In the genomic region with DNA sequence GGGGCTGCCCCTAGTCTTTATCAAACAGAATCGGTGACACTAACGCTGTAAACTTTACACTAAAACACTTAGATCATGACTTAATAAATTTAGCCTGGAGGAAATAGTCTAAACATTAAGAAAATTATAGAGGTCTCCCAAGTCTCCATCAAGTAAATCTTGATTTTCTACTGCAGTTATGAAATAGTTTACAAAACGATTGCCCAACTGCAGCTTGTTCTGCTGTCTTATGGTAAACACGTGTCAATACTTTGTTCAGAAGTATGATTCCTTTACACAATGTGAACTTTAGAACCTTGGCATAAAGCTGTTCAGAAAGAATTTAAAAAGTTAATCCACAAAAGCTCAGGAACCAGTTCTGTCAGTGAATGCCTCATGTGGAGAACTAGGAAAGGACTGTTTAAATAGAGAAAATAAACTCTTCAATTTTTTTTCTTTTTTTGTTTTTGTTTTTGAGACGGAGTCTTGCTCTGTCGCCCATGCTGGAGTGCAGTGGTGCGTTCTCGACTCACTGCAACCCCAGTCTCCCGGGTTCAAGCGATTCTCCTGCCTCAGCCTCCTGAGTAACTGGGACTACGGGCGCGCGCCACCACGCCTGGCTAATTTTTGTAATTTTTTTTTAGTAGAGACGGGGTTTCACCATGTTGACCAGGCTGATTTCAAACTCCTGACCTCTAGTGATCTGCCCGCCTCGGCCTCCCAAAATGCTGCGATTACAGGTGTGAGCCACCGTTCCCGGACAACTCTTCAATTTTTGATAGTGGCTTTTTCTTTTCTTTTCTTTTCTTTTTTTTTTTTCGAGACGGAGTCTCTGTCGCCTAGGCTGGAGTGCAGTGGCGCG, we compare ENCODE assay signal across 1 cellular context.
TF ChIP-seq lines count a peak whose summit lies in the region.

No MANE protein-coding gene starts in this region.

TF ChIP-seq in K562, 482 proteins besides CTCF, POLR2A, EP300 and RAD21 (continued from another document):
- TF ChIP-seq ZNF449 (CRISPR knock-in tag; IDR thresholded peaks at IDR 0.05) = no peak
- TF ChIP-seq, protein P1, sequence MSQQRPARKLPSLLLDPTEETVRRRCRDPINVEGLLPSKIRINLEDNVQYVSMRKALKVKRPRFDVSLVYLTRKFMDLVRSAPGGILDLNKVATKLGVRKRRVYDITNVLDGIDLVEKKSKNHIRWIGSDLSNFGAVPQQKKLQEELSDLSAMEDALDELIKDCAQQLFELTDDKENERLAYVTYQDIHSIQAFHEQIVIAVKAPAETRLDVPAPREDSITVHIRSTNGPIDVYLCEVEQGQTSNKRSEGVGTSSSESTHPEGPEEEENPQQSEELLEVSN (IDR thresholded peaks at IDR 0.05; ENCODE audit: borderline replicate concordance in 1 of 2, extremely low read depth in 1 of 2, insufficient read depth in 1 of 2, insufficient read length in 1 of 2, low read depth in 1 of 2, low read length in 1 of 2, poor library complexity in 1 of 2, severe bottlenecking in 1 of 2) = no peak
- TF ChIP-seq CBFA2T2 (conservative IDR thresholded peaks at IDR 0.05) = no peak
- no peak for TF ChIP-seq NFE2L1 (tag; IDR thresholded peaks at IDR 0.05; ENCODE audit: borderline replicate concordance, low read depth)
- no peak for TF ChIP-seq ZNF12 (CRISPR knock-in tag; IDR thresholded peaks at IDR 0.05)
- no peak for TF ChIP-seq MCM5 (IDR thresholded peaks at IDR 0.05; ENCODE audit: low read depth)
- no peak for TF ChIP-seq ZNF699 (CRISPR knock-in tag; IDR thresholded peaks at IDR 0.05; ENCODE audit: insufficient replicate concordance)
- no peak for TF ChIP-seq EZH2 (IDR thresholded peaks at IDR 0.05; ENCODE audit: borderline replicate concordance, low read depth, low read length)
- no peak for TF ChIP-seq CCNT2 (IDR thresholded peaks at IDR 0.05; ENCODE audit: borderline replicate concordance, extremely low read depth, insufficient read length, low read depth, low read length)
- TF ChIP-seq NR2C2 (CRISPR knock-in tag; IDR thresholded peaks at IDR 0.05) = no peak
- TF ChIP-seq NR2C2 (tag; IDR thresholded peaks at IDR 0.05) = peak; percentile 70; the same call in 1 of the 2 replicates
